12 cellular contexts compared by ENCODE assay signal in the genomic region with DNA sequence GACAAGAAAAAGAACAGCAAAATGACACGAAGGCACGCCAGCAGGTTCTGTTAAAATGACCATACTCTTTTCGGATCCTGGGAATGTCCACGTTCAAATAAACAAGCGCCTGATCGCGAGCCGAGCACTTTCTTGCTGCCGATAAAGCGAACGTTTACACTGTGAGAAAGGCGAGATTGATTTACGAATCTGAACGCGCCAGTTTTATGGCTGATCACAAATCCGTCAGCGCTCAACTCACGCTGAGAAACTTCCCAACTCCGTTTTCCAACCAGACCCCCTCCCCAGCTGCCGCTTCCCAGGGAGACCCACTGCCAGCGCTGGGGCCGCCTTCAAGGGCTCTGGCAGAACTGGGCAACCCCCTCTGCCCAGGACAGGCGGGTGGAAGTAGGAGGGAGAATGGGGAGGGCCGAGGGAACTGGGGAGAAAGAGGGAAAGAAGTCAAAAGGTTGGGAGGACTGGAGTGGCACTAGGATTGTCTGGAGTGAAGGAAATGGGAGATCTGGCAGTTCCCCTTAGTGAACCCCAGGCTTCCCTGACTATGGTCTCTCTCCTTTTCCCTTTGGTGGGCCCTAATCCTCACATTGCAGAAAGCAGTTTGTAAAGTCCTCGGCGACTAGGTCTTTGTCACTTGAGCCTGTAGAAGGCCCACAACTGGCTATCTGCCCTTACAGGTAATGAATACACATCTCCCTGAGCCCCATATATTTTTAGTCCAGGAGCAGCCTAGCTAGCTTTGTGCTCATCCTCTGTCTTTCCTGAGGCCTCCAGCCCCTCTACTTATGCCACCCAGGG. TPM values are rescaled to one million over a fixed set of nuclear protein-coding genes. Genes with fewer than 3 reads are reported as not detected.
A peak's percentile ranks its signal among the peaks of the same experiment; 100 is the strongest.
DNase-seq lines count a peak whose midpoint lies in the region; ATAC-seq and TF ChIP-seq lines count a peak whose summit lies in the region.
"Had no signal": no experiment of that assay in that cellular context is flagged by ENCODE, and none has a peak within 500 bp of the region (broad histone marks: within the 10 kb centered on the region; RNA-seq: fewer than 3 reads in every experiment).

No MANE protein-coding gene starts in this region.

- DNase-seq in Right ventricle myocardium superior (peak; percentile 15), left cardiac atrium (no peak), right lobe of liver (no peak), upper lobe of right lung (no peak)
- no peak for DNase-seq in activated CD4-positive, alpha-beta T cell treated with anti-CD3 and anti-CD28 coated beads, Interleukin-2, amount 10 ng/mL, durations not matched to agents 24 days and 14 days
- DNase-seq: NCI-H1048; NK-92 treated with Interleukin-12 subunit alpha and Interleukin-12 subunit beta, amount 100 ng/mL, for 24 hours had no signal

- no peaks in the 10 kb centered on the region for H3K36me3 ChIP-seq in right lobe of liver
- no peaks in the 10 kb centered on the region for H3K36me3 ChIP-seq in upper lobe of right lung

- no peak overlapping the region for H3K27ac Mint-ChIP-seq in activated CD4-positive, alpha-beta T cell treated with anti-CD3 and anti-CD28 coated beads, Interleukin-2, amount 10 ng/mL, durations not matched to agents 24 days and 14 days

- H3K4me1 ChIP-seq in right lobe of liver: no peaks in the 10 kb centered on the region
- H3K4me1 ChIP-seq in upper lobe of right lung: peaks cover 24% of the 10 kb centered on the region

- H3K27ac ChIP-seq in right lobe of liver (peak overlapping the region; percentile 31 to 43 (median 33)), upper lobe of right lung (peak overlapping the region; percentile 83)
- H3K27ac ChIP-seq: A549 had no signal

- intact Hi-C loops in Right ventricle myocardium superior (cut with DNase I) (no loop called here), left cardiac atrium (cut with DNase I) (no loop called here), right lobe of liver (cut with DNase I) (no loop called here), upper lobe of right lung (cut with DNase I) (no loop called here)
- intact Hi-C loops in activated CD4-positive, alpha-beta T cell treated with anti-CD3 and anti-CD28 coated beads, Interleukin-2, amount 10 ng/mL, durations not matched to agents 24 days and 14 days (cut with micrococcal nuclease): no loop called here

- no peak for TF ChIP-seq CTCF in right lobe of liver (IDR thresholded peaks at IDR 0.05)
- no peak for TF ChIP-seq CTCF in upper lobe of right lung (IDR thresholded peaks at IDR 0.05)

- peaks cover 15% of the 10 kb centered on the region for H3K27me3 Mint-ChIP-seq in activated CD4-positive, alpha-beta T cell treated with anti-CD3 and anti-CD28 coated beads, Interleukin-2, amount 10 ng/mL, durations not matched to agents 24 days and 14 days
- H3K27me3 Mint-ChIP-seq: central memory CD8-positive, alpha-beta T cell had no signal

- H3K4me1 Mint-ChIP-seq in activated CD4-positive, alpha-beta T cell treated with anti-CD3 and anti-CD28 coated beads, Interleukin-2, amount 10 ng/mL, durations not matched to agents 24 days and 14 days: peaks cover 20% of the 10 kb centered on the region

- 14% methylated on average over 21 of the region's 26 CpGs for WGBS in right lobe of liver (ENCODE audit: insufficient coverage, low coverage, low lambda C conversion rate, missing lambda C conversion rate)

- peaks cover 0 to 11% of the 10 kb centered on the region in 2 donors for H3K27me3 ChIP-seq in right lobe of liver
- H3K27me3 ChIP-seq in upper lobe of right lung: peaks cover 73% of the 10 kb centered on the region

- no peaks in the 10 kb centered on the region for H3K9me3 ChIP-seq in right lobe of liver
- H3K9me3 ChIP-seq in upper lobe of right lung: no peaks in the 10 kb centered on the region
- H3K9me3 ChIP-seq: A549 had no signal

- TF ChIP-seq POLR2A in right lobe of liver (IDR thresholded peaks at IDR 0.05): no peak

- no peak overlapping the region for H3K4me3 ChIP-seq in right lobe of liver
- H3K4me3 ChIP-seq in upper lobe of right lung: peak overlapping the region; percentile 39
- H3K4me3 ChIP-seq: A549 had no signal

- no peaks in the 10 kb centered on the region for H3K9me3 Mint-ChIP-seq in activated CD4-positive, alpha-beta T cell treated with anti-CD3 and anti-CD28 coated beads, Interleukin-2, amount 10 ng/mL, durations not matched to agents 24 days and 14 days
- H3K9me3 Mint-ChIP-seq: central memory CD8-positive, alpha-beta T cell had no signal

- no peak for ATAC-seq in Right ventricle myocardium superior (ENCODE audit: poor library complexity)
- ATAC-seq in left cardiac atrium: no peak
- no peak for ATAC-seq in right lobe of liver
- ATAC-seq in upper lobe of right lung: no peak
- ATAC-seq in GM18517 (IDR thresholded peaks at IDR 0.05; ENCODE audit: unreplicated experiment): no peak
- ATAC-seq: A549, HCT116 had no signal

- H3K36me3 Mint-ChIP-seq in activated CD4-positive, alpha-beta T cell treated with anti-CD3 and anti-CD28 coated beads, Interleukin-2, amount 10 ng/mL, durations not matched to agents 24 days and 14 days (ENCODE audit: low read depth): peaks cover 17% of the 10 kb centered on the region

- H3K4me3 Mint-ChIP-seq in activated CD4-positive, alpha-beta T cell treated with anti-CD3 and anti-CD28 coated beads, Interleukin-2, amount 10 ng/mL, durations not matched to agents 24 days and 14 days: no peak overlapping the region
- H3K4me3 Mint-ChIP-seq: central memory CD8-positive, alpha-beta T cell had no signal

RNA-seq across cellular contexts. Expression of gene HOXB4, which starts 6.9 kb away (rescaled TPM):
- total RNA-seq in Right ventricle myocardium superior: 0.75 TPM
- 1 to 10 TPM in 1 of 2 donors, under 1 TPM in 1; 0.31 to 1.6 TPM for total RNA-seq in left cardiac atrium
- total RNA-seq in right lobe of liver: 1 to 10 TPM in 1 of 6 experiments, under 1 TPM in 5; 0.31 to 1.1 (median 0.68) TPM
- 4.9 TPM for total RNA-seq in upper lobe of right lung
- total RNA-seq in activated CD4-positive, alpha-beta T cell treated with anti-CD3 and anti-CD28 coated beads, Interleukin-2, amount 10 ng/mL, durations not matched to agents 24 days and 14 days: 3.1 and 3.6 TPM in 2 replicates

RNA-seq across cellular contexts. Expression of gene HOXB3, which starts 18.8 kb away (rescaled TPM):
- total RNA-seq in Right ventricle myocardium superior (1.6 TPM), left cardiac atrium (1 to 10 TPM; 1.2 to 2.8 TPM), right lobe of liver (1 to 10 TPM in 5 of 6 experiments, under 1 TPM in 1; 0.99 to 3.2 (median 2.6) TPM), upper lobe of right lung (13.3 TPM)
- total RNA-seq in activated CD4-positive, alpha-beta T cell treated with anti-CD3 and anti-CD28 coated beads, Interleukin-2, amount 10 ng/mL, durations not matched to agents 24 days and 14 days: 3.6 and 3.7 TPM in 2 replicates

RNA-seq across cellular contexts. Expression of gene HOXB5, which starts 22.4 kb away (rescaled TPM):
- total RNA-seq in Right ventricle myocardium superior (0.13 TPM), left cardiac atrium (under 1 TPM in 1 of 2 donors, not detected in 1; 0.41 TPM), right lobe of liver (under 1 TPM in 5 of 6 experiments, not detected in 1; 0.11 to 0.29 (median 0.19) TPM), upper lobe of right lung (4.4 TPM)
- total RNA-seq in activated CD4-positive, alpha-beta T cell treated with anti-CD3 and anti-CD28 coated beads, Interleukin-2, amount 10 ng/mL, durations not matched to agents 24 days and 14 days: not detected in 2 replicates

RNA-seq across cellular contexts. Expression of gene HOXB2, which starts 26.3 kb away (rescaled TPM):
- 2.7 TPM for total RNA-seq in Right ventricle myocardium superior
- total RNA-seq in left cardiac atrium: 1 to 10 TPM; 6.1 to 6.7 TPM
- 1 to 10 TPM; 1.1 to 1.9 (median 1.5) TPM for total RNA-seq in right lobe of liver
- total RNA-seq in upper lobe of right lung: 11.0 TPM
- 26.0 and 28.1 TPM in 2 replicates for total RNA-seq in activated CD4-positive, alpha-beta T cell treated with anti-CD3 and anti-CD28 coated beads, Interleukin-2, amount 10 ng/mL, durations not matched to agents 24 days and 14 days

RNA-seq across cellular contexts. Expression of gene HOXB6, which starts 33.6 kb away (rescaled TPM):
- total RNA-seq in Right ventricle myocardium superior (0.78 TPM), left cardiac atrium (1 to 10 TPM in 1 of 2 donors, under 1 TPM in 1; 0.63 to 2.2 TPM), right lobe of liver (under 1 TPM; 0.18 to 0.83 (median 0.56) TPM), upper lobe of right lung (4.9 TPM)
- total RNA-seq in activated CD4-positive, alpha-beta T cell treated with anti-CD3 and anti-CD28 coated beads, Interleukin-2, amount 10 ng/mL, durations not matched to agents 24 days and 14 days: 0.33 and 0.36 TPM in 2 replicates
- total RNA-seq: T-helper 2 cell treated with Interferon-gamma antibody and Interleukin-4, amounts not matched to agents 100 ng/mL and 5 ng/mL, for 36 hours had no signal
